ENCODE assay signal across 8 cellular contexts in genomic region chr7:27115161-27116018, GRCh38. TPM values are rescaled to one million over a fixed set of nuclear protein-coding genes. Genes with fewer than 3 reads are reported as not detected.
DNase-seq lines count a peak whose midpoint lies in the region; ATAC-seq, FAIRE-seq and TF ChIP-seq lines count a peak whose summit lies in the region.
"Had no signal": no experiment of that assay in that cellular context is flagged by ENCODE, and none has a peak within 500 bp of the region (broad histone marks: within the 10 kb centered on the region; RNA-seq: fewer than 3 reads in every experiment).

No MANE protein-coding gene starts in this region.

- no peak for TF ChIP-seq EP300 in upper lobe of left lung (IDR thresholded peaks at IDR 0.05)

- H3K4me1 ChIP-seq in kidney (ENCODE audit: control insufficient read depth in 1 of 2, insufficient read depth in 1 of 2, low read depth in 1 of 2, low read length in 2 of 2) (peaks cover 23 to 24% of the 10 kb centered on the region in 2 donors), upper lobe of left lung (peaks cover 15 to 31% (median 26%) of the 10 kb centered on the region in 4 donors)

- no peak for TF ChIP-seq CTCF in kidney (IDR thresholded peaks at IDR 0.05; ENCODE audit: borderline replicate concordance, extremely low read depth, insufficient read depth)
- no peak for TF ChIP-seq CTCF in upper lobe of left lung (IDR thresholded peaks at IDR 0.05)

- ATAC-seq in upper lobe of left lung (ENCODE audit: low FRiP score in 2 of 2) = no peak
- ATAC-seq in HG02981 (IDR thresholded peaks at IDR 0.05; ENCODE audit: unreplicated experiment) = no peak
- ATAC-seq: activated naive CD4-positive, alpha-beta T cell treated with anti-CD3 and anti-CD28 coated beads, Interleukin-2, amount 50 U/mL, for 72 hours had no signal

- peak overlapping the region; percentile 85 to 89 for H3K9ac ChIP-seq in kidney (ENCODE audit: low read length in 2 of 2)

- H3K27ac ChIP-seq in kidney (ENCODE audit: low read depth in 2 of 2, low read length in 2 of 2) = peak overlapping the region; percentile 96
- H3K27ac ChIP-seq in upper lobe of left lung = peak overlapping the region; percentile 87 to 95 (median 90)

- WGBS in upper lobe of left lung, 2 donors = 43 to 54% methylated on average over 30 to 39 of the region's 44 CpGs

- peaks cover 0 to 3% (median 1%) of the 10 kb centered on the region in 4 donors for H3K27me3 ChIP-seq in upper lobe of left lung

- DNase-seq in NCI-H82 (lab: John Stamatoyannopoulos, UW) (peak; percentile 37), NCI-H82 treated with DMSO at 0.1 percent for 48 hours (lab: John Stamatoyannopoulos, UW; ENCODE audit: unreplicated experiment) (no peak), kidney (peak; percentile 81), upper lobe of left lung (peak in 1 of 2 donors; percentile 77)
- DNase-seq in stimulated activated CD4-positive, alpha-beta T cell treated with anti-CD3 and anti-CD28 coated beads, Interleukin-2, amount 100 ng/mL, for 24 hours = no peak
- DNase-seq: 8988T had no signal

- TF ChIP-seq POLR2A in upper lobe of left lung (IDR thresholded peaks at IDR 0.05) = no peak

- H3K9me3 ChIP-seq in kidney (ENCODE audit: control insufficient read depth in 1 of 2, low read length in 2 of 2) (no peaks in the 10 kb centered on the region), upper lobe of left lung (no peaks in the 10 kb centered on the region)

- peak overlapping the region; percentile 61 to 64 for H3K4me3 ChIP-seq in kidney (ENCODE audit: low read length in 2 of 2)
- H3K4me3 ChIP-seq in upper lobe of left lung = peak overlapping the region; percentile 29 to 59 (median 44)

- intact Hi-C loops in kidney (cut with DNase I) = no loop called here

- H3K36me3 ChIP-seq in kidney (ENCODE audit: control insufficient read depth in 1 of 2, insufficient read depth in 2 of 2, low read length in 2 of 2) (no peaks in the 10 kb centered on the region), upper lobe of left lung (no peaks in the 10 kb centered on the region)

- no peak for FAIRE-seq in kidney (lab: Jason Lieb, UNC)

RNA-seq across cellular contexts. Expression of gene HOXA2, which starts 12.9 kb away (rescaled TPM):
- 2.9 TPM for total RNA-seq in kidney
- polyA plus RNA-seq in kidney (ENCODE audit: insufficient read depth, low read depth, low replicate concordance) = 1.3 TPM
- total RNA-seq in upper lobe of left lung = 1 to 10 TPM in 2 of 6 donors, under 1 TPM in 3, not detected in 1; 0.30 to 3.0 (median 0.86) TPM
- total RNA-seq: activated naive CD4-positive, alpha-beta T cell treated with anti-CD3 and anti-CD28 coated beads, Interleukin-2, amount 50 U/mL, for 72 hours had no signal

RNA-seq across cellular contexts. Expression of gene HOXA4, which starts 15.2 kb away (rescaled TPM):
- 11.2 TPM for total RNA-seq in kidney
- 13.0 TPM for polyA plus RNA-seq in kidney (ENCODE audit: insufficient read depth, low read depth, low replicate concordance)
- 10 to 100 TPM in 1 of 6 donors, 1 to 10 TPM in 5; 1.5 to 10.5 (median 6.2) TPM for total RNA-seq in upper lobe of left lung

RNA-seq across cellular contexts. Expression of gene HOXA1, which starts 19.6 kb away (rescaled TPM):
- total RNA-seq in kidney = 2.4 TPM
- polyA plus RNA-seq in kidney (ENCODE audit: insufficient read depth, low read depth, low replicate concordance) = 1.1 TPM
- 1 to 10 TPM in 1 of 6 donors, under 1 TPM in 2, not detected in 3; 0.46 to 2.1 (median 0.64) TPM for total RNA-seq in upper lobe of left lung

RNA-seq across cellular contexts. Expression of gene HOXA5, which starts 28.1 kb away (rescaled TPM):
- 38.0 TPM for total RNA-seq in kidney
- polyA plus RNA-seq in kidney (ENCODE audit: insufficient read depth, low read depth, low replicate concordance) = 19.4 TPM
- total RNA-seq in upper lobe of left lung = 10 to 100 TPM in 5 of 6 donors, 1 to 10 TPM in 1; 7.8 to 79.9 (median 16.9) TPM
- total RNA-seq: activated naive CD4-positive, alpha-beta T cell treated with anti-CD3 and anti-CD28 coated beads, Interleukin-2, amount 50 U/mL, for 72 hours had no signal

RNA-seq across cellular contexts. Expression of gene HOXA6, which starts 32.2 kb away (rescaled TPM):
- total RNA-seq in kidney = 22.0 TPM
- 1.1 TPM for polyA plus RNA-seq in kidney (ENCODE audit: insufficient read depth, low read depth, low replicate concordance)
- 1 to 10 TPM in 4 of 6 donors, under 1 TPM in 1, not detected in 1; 0.61 to 8.4 (median 4.0) TPM for total RNA-seq in upper lobe of left lung

Comparison
In these comparisons a context has a peak if more than half of its experiments do, and no peak if none do; other contexts are left out.
1. DNase-seq: peak in NCI-H82 (single experiment) and kidney (single experiment); none in NCI-H82 treated with DMSO at 0.1 percent for 48 hours (single experiment) and stimulated activated CD4-positive, alpha-beta T cell treated with anti-CD3 and anti-CD28 coated beads, Interleukin-2, amount 100 ng/mL, for 24 hours (0 of 2).